In the genomic region with DNA sequence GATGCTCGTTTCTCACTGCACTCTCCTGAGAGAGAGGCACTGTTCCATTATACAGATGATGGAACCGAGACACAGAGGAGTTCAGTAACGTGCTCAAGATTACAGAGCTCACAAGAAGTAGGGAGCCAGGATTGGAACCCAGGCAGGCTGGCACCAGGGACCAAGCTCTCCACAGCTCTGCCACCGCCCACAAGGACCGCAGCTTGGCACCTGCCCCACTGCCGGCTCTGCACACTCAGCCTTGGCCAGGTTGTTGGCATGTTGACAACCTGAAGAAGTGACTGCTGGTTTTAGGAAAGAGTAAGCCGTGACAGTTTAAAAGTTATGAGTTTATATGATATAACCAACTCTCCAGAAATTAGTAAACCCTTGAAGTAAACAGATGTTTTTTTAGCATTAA, we compare ENCODE assay signal across 19 cellular contexts. TPM values are rescaled to one million over a fixed set of nuclear protein-coding genes. Genes with fewer than 3 reads are reported as not detected.
DNase-seq lines count a peak whose midpoint lies in the region; ATAC-seq and TF ChIP-seq lines count a peak whose summit lies in the region.
"Had no signal": no experiment of that assay in that cellular context is flagged by ENCODE, and none has a peak within 500 bp of the region (broad histone marks: within the 10 kb centered on the region; RNA-seq: fewer than 3 reads in every experiment).

No MANE protein-coding gene starts in this region.

- H3K9me3 ChIP-seq in left lung (no peaks in the 10 kb centered on the region), OCI-LY7 (ENCODE audit: low read length) (no peaks in the 10 kb centered on the region)
- H3K9me3 ChIP-seq: tibial nerve had no signal

- TF ChIP-seq CTCF in natural killer cell (IDR thresholded peaks at IDR 0.05) (no peak), left lung (IDR thresholded peaks at IDR 0.05) (no peak), OCI-LY7 (conservative IDR thresholded peaks at IDR 0.05; ENCODE audit: low read length) (no peak)

- no peaks in the 10 kb centered on the region for H3K9me2 ChIP-seq in OCI-LY7 (ENCODE audit: insufficient read depth, low read length)

- no peak overlapping the region for H3K4me2 ChIP-seq in OCI-LY7 (ENCODE audit: low read length)

- CTCF ChIA-PET in activated CD4-positive, alpha-beta T cell treated with anti-CD3 and anti-CD28 coated beads for 36 hours (lab: Charles Lee): interaction anchor here (0.7 to 1.1 kb wide), 6 partner anchors 10 to 171 kb away, joined by 3 to 5 read pairs (median 3); partner anchors contain the start of gene CAB39
- CTCF ChIA-PET in OCI-LY7 (lab: Charles Lee; ENCODE audit: unreplicated experiment): interaction anchor here (0.7 to 1.0 kb wide), 2 partner anchors 8 to 61 kb away, joined by 3 to 4 read pairs; no protein-coding TSS in a partner anchor

- POLR2A ChIA-PET in activated CD4-positive, alpha-beta T cell treated with anti-CD3 and anti-CD28 coated beads for 36 hours (lab: Charles Lee): no interaction called here
- POLR2A ChIA-PET in OCI-LY7 (lab: Charles Lee): interaction anchor here (0.6 to 1.2 kb wide), 2 partner anchors 9 to 18 kb away, joined by 3 to 4 read pairs; no protein-coding TSS in a partner anchor

- H3K27ac Mint-ChIP-seq in activated CD4-positive, alpha-beta T cell treated with anti-CD3 and anti-CD28 coated beads for 36 hours: peak overlapping the region; percentile 42
- peak overlapping the region; percentile 21 to 54 for H3K27ac Mint-ChIP-seq in natural killer cell
- no peak overlapping the region for H3K27ac Mint-ChIP-seq in natural killer cell treated with Interleukin-12 subunit alpha and Interleukin-12 subunit beta and Interleukin-15 and Interleukin-18, amount 100 ng/mL, for 72 hours
- H3K27ac Mint-ChIP-seq: activated B cell treated with CpG ODN at 0.5 μM for 24 hours; stimulated activated memory B cell treated with anti-CD40 and anti-IgM and Interleukin-4, amounts not matched to agents 10 μg/mL and 1 μg/mL and 100 μg/mL, for 72 hours had no signal

- H3K27ac ChIP-seq in left lung (no peak overlapping the region), OCI-LY7 (ENCODE audit: low read depth, low read length, poor library complexity, severe bottlenecking) (no peak overlapping the region)
- H3K27ac ChIP-seq: cardiac muscle cell, skin epidermis, tibial nerve had no signal

- DNase-seq in activated CD4-positive, alpha-beta T cell treated with anti-CD3 and anti-CD28 coated beads for 36 hours: no peak
- no peak for DNase-seq in activated CD4-positive, alpha-beta T cell treated with anti-CD3 and anti-CD28 coated beads, Interleukin-2, amount 50 U/mL, for 48 hours
- no peak for DNase-seq in natural killer cell
- no peak for DNase-seq in natural killer cell treated with Interleukin-12 subunit alpha and Interleukin-12 subunit beta and Interleukin-15 and Interleukin-18, amount 100 ng/mL, for 72 hours (ENCODE audit: low spot score)
- no peak for DNase-seq in left lung
- DNase-seq in OCI-LY7 (ENCODE audit: low spot score): no peak
- DNase-seq in DMS79 (lab: John Stamatoyannopoulos, UW): no peak
- DNase-seq: 8988T; activated B cell treated with CpG ODN at 0.5 μM for 24 hours; activated effector memory CD4-positive, alpha-beta T cell treated with anti-CD3 and anti-CD28 coated beads, Interleukin-2, amount 50 U/mL, for 16 hours; DND-41; NCI-H2171 treated with DMSO at 0.1 percent for 48 hours; NCI-H526 treated with DMSO at 0.1 percent for 48 hours; stimulated activated CD4-positive, alpha-beta T cell treated with anti-CD3 and anti-CD28 coated beads, Interleukin-2, amount 100 ng/mL, for 24 hours had no signal

- no peaks in the 10 kb centered on the region for H3K27me3 Mint-ChIP-seq in activated CD4-positive, alpha-beta T cell treated with anti-CD3 and anti-CD28 coated beads for 36 hours
- no peaks in the 10 kb centered on the region for H3K27me3 Mint-ChIP-seq in natural killer cell (ENCODE audit: low read depth in 2 of 2)
- no peaks in the 10 kb centered on the region for H3K27me3 Mint-ChIP-seq in natural killer cell treated with Interleukin-12 subunit alpha and Interleukin-12 subunit beta and Interleukin-15 and Interleukin-18, amount 100 ng/mL, for 72 hours
- H3K27me3 Mint-ChIP-seq: activated B cell treated with CpG ODN at 0.5 μM for 24 hours; stimulated activated memory B cell treated with anti-CD40 and anti-IgM and Interleukin-4, amounts not matched to agents 10 μg/mL and 1 μg/mL and 100 μg/mL, for 72 hours had no signal

- H3K4me1 ChIP-seq in left lung (no peaks in the 10 kb centered on the region), OCI-LY7 (ENCODE audit: insufficient read depth, low read length, poor library complexity, severe bottlenecking) (peaks cover 7% of the 10 kb centered on the region)
- H3K4me1 ChIP-seq: tibial nerve had no signal

- no TSS peak for BruUV-seq in OCI-LY7 (replicated peaks; lab: Mats Ljungman, UMichigan)

- H3K36me3 Mint-ChIP-seq in activated CD4-positive, alpha-beta T cell treated with anti-CD3 and anti-CD28 coated beads for 36 hours (ENCODE audit: low read depth): peaks cover 44% of the 10 kb centered on the region
- H3K36me3 Mint-ChIP-seq in natural killer cell: no peaks in the 10 kb centered on the region
- peaks cover 26% of the 10 kb centered on the region for H3K36me3 Mint-ChIP-seq in natural killer cell treated with Interleukin-12 subunit alpha and Interleukin-12 subunit beta and Interleukin-15 and Interleukin-18, amount 100 ng/mL, for 72 hours

- H3K4me1 Mint-ChIP-seq in activated CD4-positive, alpha-beta T cell treated with anti-CD3 and anti-CD28 coated beads for 36 hours: peaks cover 4% of the 10 kb centered on the region
- H3K4me1 Mint-ChIP-seq in natural killer cell: peaks cover 0 to 17% of the 10 kb centered on the region in 2 donors
- H3K4me1 Mint-ChIP-seq in natural killer cell treated with Interleukin-12 subunit alpha and Interleukin-12 subunit beta and Interleukin-15 and Interleukin-18, amount 100 ng/mL, for 72 hours (ENCODE audit: low read depth in 2 of 2): peaks cover 4 to 15% of the 10 kb centered on the region in 2 donors
- H3K4me1 Mint-ChIP-seq: activated B cell treated with CpG ODN at 0.5 μM for 24 hours; stimulated activated memory B cell treated with anti-CD40 and anti-IgM and Interleukin-4, amounts not matched to agents 10 μg/mL and 1 μg/mL and 100 μg/mL, for 72 hours had no signal

- H3K4me3 ChIP-seq in left lung: no peak overlapping the region
- H3K4me3 ChIP-seq in OCI-LY7 (ENCODE audit: low read depth, low read length, poor library complexity, severe bottlenecking): no peak overlapping the region
- H3K4me3 ChIP-seq: cardiac muscle cell, skin epidermis, tibial nerve had no signal

- no peaks in the 10 kb centered on the region for H4K20me1 ChIP-seq in OCI-LY7 (ENCODE audit: insufficient read depth, low read length)

- no peaks in the 10 kb centered on the region for H3K9me3 Mint-ChIP-seq in activated CD4-positive, alpha-beta T cell treated with anti-CD3 and anti-CD28 coated beads for 36 hours (ENCODE audit: low read depth)
- no peaks in the 10 kb centered on the region for H3K9me3 Mint-ChIP-seq in natural killer cell
- no peaks in the 10 kb centered on the region for H3K9me3 Mint-ChIP-seq in natural killer cell treated with Interleukin-12 subunit alpha and Interleukin-12 subunit beta and Interleukin-15 and Interleukin-18, amount 100 ng/mL, for 72 hours
- H3K9me3 Mint-ChIP-seq: activated B cell treated with CpG ODN at 0.5 μM for 24 hours; stimulated activated memory B cell treated with anti-CD40 and anti-IgM and Interleukin-4, amounts not matched to agents 10 μg/mL and 1 μg/mL and 100 μg/mL, for 72 hours had no signal

- no peak overlapping the region for H3K4me3 Mint-ChIP-seq in activated CD4-positive, alpha-beta T cell treated with anti-CD3 and anti-CD28 coated beads for 36 hours
- no peak overlapping the region for H3K4me3 Mint-ChIP-seq in natural killer cell
- H3K4me3 Mint-ChIP-seq in natural killer cell treated with Interleukin-12 subunit alpha and Interleukin-12 subunit beta and Interleukin-15 and Interleukin-18, amount 100 ng/mL, for 72 hours: no peak overlapping the region
- H3K4me3 Mint-ChIP-seq: activated B cell treated with CpG ODN at 0.5 μM for 24 hours; stimulated activated memory B cell treated with anti-CD40 and anti-IgM and Interleukin-4, amounts not matched to agents 10 μg/mL and 1 μg/mL and 100 μg/mL, for 72 hours had no signal

- H2AFZ ChIP-seq in OCI-LY7 (ENCODE audit: low read length): no peak overlapping the region

- H3K36me3 ChIP-seq in left lung (peaks cover 0 to 97% of the 10 kb centered on the region in 2 donors), OCI-LY7 (ENCODE audit: insufficient read depth, low read length) (peaks cover 64% of the 10 kb centered on the region; the same call in 1 of the 2 replicates)

- intact Hi-C loops in activated CD4-positive, alpha-beta T cell treated with anti-CD3 and anti-CD28 coated beads for 36 hours (cut with DNase I, micrococcal nuclease): no loop called here
- intact Hi-C loops in natural killer cell (cut with micrococcal nuclease): no loop called here
- intact Hi-C loops in left lung (cut with DNase I): no loop called here
- intact Hi-C loops in OCI-LY7 (cut with micrococcal nuclease; ENCODE audit: unreplicated experiment): no loop called here

- H3K27me3 ChIP-seq in left lung: no peaks in the 10 kb centered on the region
- H3K27me3 ChIP-seq: cardiac muscle cell, tibial nerve had no signal

- no peak for ATAC-seq in activated CD4-positive, alpha-beta T cell treated with anti-CD3 and anti-CD28 coated beads for 36 hours
- no peak for ATAC-seq in natural killer cell
- ATAC-seq in natural killer cell treated with Interleukin-12 subunit alpha and Interleukin-12 subunit beta and Interleukin-15 and Interleukin-18, amount 100 ng/mL, for 72 hours: no peak
- peak; percentile 56 for ATAC-seq in left lung
- no peak for ATAC-seq in GM21786 (IDR thresholded peaks at IDR 0.05; ENCODE audit: unreplicated experiment)
- ATAC-seq: stimulated activated memory B cell treated with anti-CD40 and anti-IgM and Interleukin-4, amounts not matched to agents 10 μg/mL and 1 μg/mL and 100 μg/mL, for 72 hours had no signal

- H3K79me2 ChIP-seq in OCI-LY7 (ENCODE audit: insufficient read depth, low read depth, low read length): no peaks in the 10 kb centered on the region

RNA-seq across cellular contexts. Expression of gene ITM2C, which starts 48.0 kb away (rescaled TPM):
- 10 to 100 TPM; 29.6 to 32.9 TPM for total RNA-seq in activated CD4-positive, alpha-beta T cell treated with anti-CD3 and anti-CD28 coated beads for 36 hours
- total RNA-seq in natural killer cell (10 to 100 TPM in 1 of 3 donors, 1 to 10 TPM in 2; 4.7 to 36.3 (median 5.1) TPM), left lung (10 to 100 TPM; 32.0 to 60.7 TPM), OCI-LY7 (2022) (not detected in 2 replicates)
- total RNA-seq in natural killer cell treated with Interleukin-12 subunit alpha and Interleukin-12 subunit beta and Interleukin-15 and Interleukin-18, amount 100 ng/mL, for 72 hours: 10 to 100 TPM in 1 of 2 donors, 1 to 10 TPM in 1; 2.7 to 21.7 TPM
- total RNA-seq in OCI-LY7 (2014; rRNA removed; shearing (Covaris generic)): not detected in 2 replicates

Comparison
In these comparisons a context has a peak if more than half of its experiments do, and no peak if none do; other contexts are left out.
1. H3K27ac Mint-ChIP-seq: peak in activated CD4-positive, alpha-beta T cell treated with anti-CD3 and anti-CD28 coated beads for 36 hours (single experiment) and natural killer cell (2 of 2); none in natural killer cell treated with Interleukin-12 subunit alpha and Interleukin-12 subunit beta and Interleukin-15 and Interleukin-18, amount 100 ng/mL, for 72 hours (0 of 2).